In the genomic region with DNA sequence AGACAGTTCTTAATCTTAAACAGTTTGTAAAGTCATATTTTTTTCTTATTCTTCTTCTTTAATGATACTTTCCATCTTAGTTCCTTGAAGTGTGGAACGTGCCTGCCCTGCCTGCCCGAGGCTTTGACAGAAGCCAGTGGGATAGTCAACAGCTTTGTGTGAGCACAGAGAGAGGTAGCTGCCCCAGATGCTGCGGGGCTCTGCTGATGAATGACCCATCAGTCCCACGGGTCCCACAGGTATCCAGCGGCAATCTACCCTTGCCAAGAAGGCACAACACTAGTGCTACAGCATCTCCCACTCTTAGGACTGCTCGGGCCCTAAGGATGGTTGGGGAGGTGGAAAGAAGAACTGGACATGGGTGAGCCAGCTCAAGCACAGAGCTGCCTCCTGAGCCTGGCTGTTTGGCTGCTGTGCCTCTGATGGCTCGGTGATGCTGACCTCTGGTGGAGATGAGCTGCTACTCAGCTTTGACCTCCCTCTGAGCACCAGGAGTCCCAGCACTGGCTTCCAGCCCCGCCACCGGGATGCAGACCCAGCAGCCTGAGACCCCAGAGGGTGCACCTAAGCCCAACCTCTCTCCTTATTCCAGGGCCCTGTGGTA, we compare ENCODE assay signal across 10 cellular contexts. TPM values are rescaled to one million over a fixed set of nuclear protein-coding genes. Genes with fewer than 3 reads are reported as not detected.
DNase-seq lines count a peak whose midpoint lies in the region; ATAC-seq, FAIRE-seq and TF ChIP-seq lines count a peak whose summit lies in the region.
"Had no signal": no experiment of that assay in that cellular context is flagged by ENCODE, and none has a peak within 500 bp of the region (broad histone marks: within the 10 kb centered on the region; RNA-seq: fewer than 3 reads in every experiment).

No MANE protein-coding gene starts in this region.

- TF ChIP-seq CTCF in BE2C (IDR thresholded peaks at IDR 0.05; ENCODE audit: low read depth, low read length) (peak; percentile 78), astrocyte (IDR thresholded peaks at IDR 0.05; ENCODE audit: insufficient read depth, low read depth, low read length) (peak; percentile 64), smooth muscle cell (IDR thresholded peaks at IDR 0.05; ENCODE audit: borderline replicate concordance, insufficient read depth, poor library complexity, severe bottlenecking) (peak; percentile 73), CD14-positive monocyte (IDR thresholded peaks at IDR 0.05) (no peak)

- H3K4me1 ChIP-seq in BE2C: 0 out of 2 replicates have a peak, but pooled peaks cover 4% of the 10 kb centered on the region
- H3K4me1 ChIP-seq in astrocyte (ENCODE audit: insufficient read depth, low read length): peaks cover 4% of the 10 kb centered on the region
- H3K4me1 ChIP-seq in smooth muscle cell (ENCODE audit: low read depth): peaks cover 9% of the 10 kb centered on the region

- H3K36me3 ChIP-seq in BE2C: no peaks in the 10 kb centered on the region
- no peaks in the 10 kb centered on the region for H3K36me3 ChIP-seq in astrocyte (ENCODE audit: insufficient read depth, low read length)
- no peaks in the 10 kb centered on the region for H3K36me3 ChIP-seq in smooth muscle cell (ENCODE audit: low read depth)
- H3K36me3 ChIP-seq: neutrophil had no signal

- H3K79me2 ChIP-seq in astrocyte (ENCODE audit: insufficient read depth, low read length) (no peaks in the 10 kb centered on the region), smooth muscle cell (ENCODE audit: low read depth) (no peaks in the 10 kb centered on the region)

- ATAC-seq in GM18870 (IDR thresholded peaks at IDR 0.05; ENCODE audit: unreplicated experiment): peak; percentile 56
- ATAC-seq in HG03342 (IDR thresholded peaks at IDR 0.05; ENCODE audit: unreplicated experiment): peak; percentile 50

- no peaks in the 10 kb centered on the region for H3K36me3 Mint-ChIP-seq in astrocyte (ENCODE audit: low read depth, unreplicated experiment)
- H3K36me3 Mint-ChIP-seq in CD14-positive monocyte: no peaks in the 10 kb centered on the region
- H3K36me3 Mint-ChIP-seq: IgD-negative memory B cell had no signal

- H3K27me3 Mint-ChIP-seq in astrocyte (ENCODE audit: low read depth, unreplicated experiment): peaks cover 6% of the 10 kb centered on the region
- peaks cover 9 to 16% (median 14%) of the 10 kb centered on the region in 3 donors for H3K27me3 Mint-ChIP-seq in CD14-positive monocyte (ENCODE audit: low read depth in 3 of 3)

- H3K9me3 Mint-ChIP-seq in astrocyte (ENCODE audit: unreplicated experiment): peaks cover 2% of the 10 kb centered on the region
- no peaks in the 10 kb centered on the region for H3K9me3 Mint-ChIP-seq in CD14-positive monocyte
- H3K9me3 Mint-ChIP-seq: IgD-negative memory B cell had no signal

- H3K9me3 ChIP-seq in BE2C (no peaks in the 10 kb centered on the region), astrocyte (ENCODE audit: insufficient read depth, low read depth, low read length) (no peaks in the 10 kb centered on the region), smooth muscle cell (replicated peaks; ENCODE audit: low read depth) (no peaks in the 10 kb centered on the region)
- H3K9me3 ChIP-seq: neutrophil had no signal

- H3K4me3 Mint-ChIP-seq in astrocyte (ENCODE audit: unreplicated experiment) (no peak overlapping the region), CD14-positive monocyte (no peak overlapping the region)
- H3K4me3 Mint-ChIP-seq: IgD-negative memory B cell had no signal

- H3K27ac Mint-ChIP-seq in astrocyte (ENCODE audit: unreplicated experiment) (no peak overlapping the region), CD14-positive monocyte (no peak overlapping the region)
- H3K27ac Mint-ChIP-seq: IgD-negative memory B cell had no signal

- H3K4me3 ChIP-seq in BE2C (ENCODE audit: low read depth, low read length) (no peak overlapping the region), astrocyte (ENCODE audit: insufficient read depth, low read depth, low read length) (no peak overlapping the region), smooth muscle cell (no peak overlapping the region)

- H3K9ac ChIP-seq in astrocyte (ENCODE audit: low read length) (no peak overlapping the region), smooth muscle cell (ENCODE audit: low read depth) (no peak overlapping the region)

- intact Hi-C loops in CD14-positive monocyte (cut with micrococcal nuclease): loop anchor here (2.0 to 5.0 kb wide), 3 partner anchors 132 to 407 kb away; no protein-coding TSS in a partner anchor

- H3K4me1 Mint-ChIP-seq in astrocyte (ENCODE audit: low read depth, unreplicated experiment) (peaks cover 14% of the 10 kb centered on the region), CD14-positive monocyte (peaks cover 3% of the 10 kb centered on the region)

- no peak for FAIRE-seq in astrocyte (lab: Jason Lieb, UNC)

- H4K20me1 ChIP-seq in astrocyte (ENCODE audit: insufficient read depth, low read length): no peaks in the 10 kb centered on the region
- H4K20me1 ChIP-seq in smooth muscle cell (ENCODE audit: low read depth): no peaks in the 10 kb centered on the region

- H2AFZ ChIP-seq in astrocyte (ENCODE audit: low read depth, low read length) (no peak overlapping the region), smooth muscle cell (ENCODE audit: low read depth) (peak overlapping the region; percentile 63)

- 31% methylated on average over 9 of the region's 9 CpGs for WGBS in smooth muscle cell (ENCODE audit: low lambda C conversion rate)

- H3K4me2 ChIP-seq in astrocyte (ENCODE audit: low read length): peak overlapping the region; percentile 37
- peak overlapping the region; percentile 55 for H3K4me2 ChIP-seq in smooth muscle cell

- H3K27me3 ChIP-seq in BE2C (no peaks in the 10 kb centered on the region), astrocyte (ENCODE audit: insufficient read depth, low read length) (peaks cover 4% of the 10 kb centered on the region), smooth muscle cell (ENCODE audit: low read depth) (no peaks in the 10 kb centered on the region)

- H3K27ac ChIP-seq in astrocyte (ENCODE audit: low read depth, low read length) (no peak overlapping the region), smooth muscle cell (ENCODE audit: low read depth) (peak overlapping the region; percentile 44)
- H3K27ac ChIP-seq: neutrophil had no signal

- DNase-seq in BE2C (peak; percentile 74), NCI-H82 treated with DMSO at 0.1 percent for 48 hours (lab: John Stamatoyannopoulos, UW; ENCODE audit: unreplicated experiment) (peak; percentile 50), astrocyte (ENCODE audit: low read depth) (peak; percentile 26), iPS DF 19.7 (ENCODE audit: low read depth, low spot score) (peak; percentile 56), smooth muscle cell (lab: John Stamatoyannopoulos, UW; ENCODE audit: unreplicated experiment) (peak; percentile 20), CD14-positive monocyte (ENCODE audit: low spot score) (no peak)

- H3F3A ChIP-seq in smooth muscle cell (ENCODE audit: low read depth): peaks cover 7% of the 10 kb centered on the region

RNA-seq across cellular contexts. Expression of a gene that starts 11.8 kb away (rescaled TPM):
- polyA plus RNA-seq in BE2C (2012; ENCODE audit: insufficient read depth, insufficient read length, low read depth): 2.7 TPM
- total RNA-seq in astrocyte (0.07 TPM in 1 of 2 replicates, not detected in the other), smooth muscle cell (98.5 and 103 TPM in 2 replicates)
- polyA plus RNA-seq in smooth muscle cell (121 and 214 TPM in 2 replicates), CD14-positive monocyte (not detected)
- polyA plus RNA-seq: IgD-negative memory B cell had no signal

Comparison
In these comparisons a context has a peak if more than half of its experiments do, and no peak if none do; other contexts are left out.
1. RNA of a gene that starts 11.8 kb away (total RNA-seq): 98.5 to 103 TPM in smooth muscle cell; 0.07 TPM in astrocyte; every median in the first group is over 10 times any median in the second.